In the genomic region with DNA sequence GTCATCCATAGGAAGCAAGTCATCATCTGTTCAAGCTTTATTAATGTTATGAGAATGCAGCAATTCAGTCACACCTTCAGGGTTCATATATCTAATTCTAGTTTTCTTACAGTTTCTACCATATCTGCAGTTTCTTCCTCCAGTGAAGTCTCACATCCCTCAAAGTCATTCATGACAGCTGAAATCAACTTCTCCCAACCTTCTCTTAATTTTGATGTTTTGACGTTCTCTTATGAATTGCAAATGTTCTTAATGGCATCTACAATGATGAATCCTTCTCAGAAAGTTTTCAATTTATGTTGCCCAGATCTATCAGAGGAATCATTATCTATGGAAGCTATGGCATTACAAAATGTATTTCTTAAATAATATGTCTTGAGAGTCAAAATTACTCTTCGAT, we compare ENCODE assay signal across 29 cellular contexts.
"Had no signal": no experiment of that assay in that cellular context is flagged by ENCODE, and none has a peak within 500 bp of the region (broad histone marks: within the 10 kb centered on the region; RNA-seq: fewer than 3 reads in every experiment).

No MANE protein-coding gene starts in this region.

- H3K4me1 ChIP-seq: colonic mucosa, esophagus muscularis mucosa, esophagus squamous epithelium, foreskin keratinocyte, gastrocnemius medialis, gastroesophageal sphincter had no signal

- DNase-seq: colonic mucosa; cortex of kidney; dermis blood vessel endothelial cell; dorsolateral prefrontal cortex; effector CD4-positive, alpha-beta T cell; effector CD8-positive, alpha-beta T cell; effector memory CD4-positive, alpha-beta T cell; effector memory CD8-positive, alpha-beta T cell; endodermal cell; erythroblast; esophagus squamous epithelium; foreskin fibroblast; foreskin keratinocyte; foreskin melanocyte; gastrocnemius medialis; glutamatergic neuron; head of caudate nucleus; heart left ventricle; heart right ventricle had no signal

- H3K27me3 ChIP-seq: colonic mucosa, dorsolateral prefrontal cortex, esophagus muscularis mucosa, esophagus squamous epithelium, foreskin keratinocyte, gastrocnemius medialis, gastroesophageal sphincter, heart left ventricle, heart right ventricle had no signal

- FAIRE-seq: colon, endometrium, endothelial cell of umbilical vein, frontal cortex had no signal

- H3K4me3 Mint-ChIP-seq: dendritic cell treated with granulocyte-macrophage colony-stimulating factor and Interleukin-4, amounts not matched to agents 40 ng/mL and 50 ng/mL, for 4 days; effector memory CD8-positive, alpha-beta T cell; endodermal cell had no signal

- H3K9me3 Mint-ChIP-seq: dendritic cell treated with granulocyte-macrophage colony-stimulating factor and Interleukin-4, amounts not matched to agents 40 ng/mL and 50 ng/mL, for 4 days had no signal

- ATAC-seq: effector memory CD8-positive, alpha-beta T cell; esophagus mucosa; foreskin keratinocyte; gastrocnemius medialis; gastroesophageal sphincter; heart left ventricle; heart right ventricle had no signal

- H3K27ac ChIP-seq: colonic mucosa, coronary artery, dorsolateral prefrontal cortex, epithelial cell of prostate, esophagus muscularis mucosa, esophagus squamous epithelium, foreskin keratinocyte, gastrocnemius medialis, gastroesophageal sphincter, heart left ventricle, heart right ventricle had no signal

- H3K27ac Mint-ChIP-seq: dendritic cell treated with granulocyte-macrophage colony-stimulating factor and Interleukin-4, amounts not matched to agents 40 ng/mL and 50 ng/mL, for 4 days; effector memory CD8-positive, alpha-beta T cell; endodermal cell had no signal

- H3K36me3 ChIP-seq: colonic mucosa, esophagus muscularis mucosa, esophagus squamous epithelium, gastrocnemius medialis, gastroesophageal sphincter, heart left ventricle, heart right ventricle had no signal

- H3K9me3 ChIP-seq: colonic mucosa, esophagus squamous epithelium, gastrocnemius medialis, gastroesophageal sphincter had no signal

- H3K27me3 Mint-ChIP-seq: dendritic cell treated with granulocyte-macrophage colony-stimulating factor and Interleukin-4, amounts not matched to agents 40 ng/mL and 50 ng/mL, for 4 days had no signal

- H3K4me3 ChIP-seq: colonic mucosa, coronary artery, dorsolateral prefrontal cortex, esophagus muscularis mucosa, esophagus squamous epithelium, gastrocnemius medialis, gastroesophageal sphincter, heart left ventricle, heart right ventricle had no signal
